In the genomic region with DNA sequence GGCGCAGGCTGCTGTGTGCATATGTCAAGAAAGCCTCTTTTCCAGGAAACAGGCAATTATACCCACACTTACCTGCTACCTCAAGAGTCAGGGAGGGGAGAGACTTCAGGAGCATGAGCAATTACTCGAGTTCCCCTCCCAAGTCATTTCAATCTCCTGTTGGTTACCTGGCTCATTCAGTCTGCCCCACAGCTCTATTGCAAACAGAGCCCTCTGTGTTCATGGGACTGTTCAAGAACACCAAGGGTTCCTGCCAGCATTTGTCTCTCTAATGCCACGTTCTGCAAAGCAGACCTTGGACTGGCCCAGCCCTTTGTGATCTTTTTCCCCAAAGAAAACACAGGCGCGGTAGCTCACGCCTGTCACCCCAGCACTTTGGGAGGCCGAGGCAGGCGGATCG, we compare ENCODE assay signal across 24 cellular contexts.
DNase-seq lines count a peak whose midpoint lies in the region; ATAC-seq and TF ChIP-seq lines count a peak whose summit lies in the region.
"Had no signal": no experiment of that assay in that cellular context is flagged by ENCODE, and none has a peak within 500 bp of the region (broad histone marks: within the 10 kb centered on the region; RNA-seq: fewer than 3 reads in every experiment).

No MANE protein-coding gene starts in this region.

- H3K27ac Mint-ChIP-seq in chondrocyte (ENCODE audit: unreplicated experiment) = no peak overlapping the region
- H3K27ac Mint-ChIP-seq: CD4-positive, alpha-beta memory T cell had no signal

- TF ChIP-seq CTCF in chondrocyte (IDR thresholded peaks at IDR 0.05) = no peak
- TF ChIP-seq CTCF in left lung (IDR thresholded peaks at IDR 0.05) = no peak
- TF ChIP-seq CTCF in lower lobe of right lung (IDR thresholded peaks at IDR 0.05) = no peak
- TF ChIP-seq CTCF in upper lobe of right lung (IDR thresholded peaks at IDR 0.05) = no peak
- TF ChIP-seq CTCF in GM10266 (IDR thresholded peaks at IDR 0.05; ENCODE audit: control insufficient read depth, insufficient read depth, low read depth, missing control alignments) = no peak

- no peaks in the 10 kb centered on the region for H3K27me3 ChIP-seq in left lung
- no peaks in the 10 kb centered on the region for H3K27me3 ChIP-seq in lower lobe of right lung (ENCODE audit: low read depth)
- H3K27me3 ChIP-seq in upper lobe of right lung = no peaks in the 10 kb centered on the region
- H3K27me3 ChIP-seq: BE2C, BLaER1 had no signal

- H3K9me3 ChIP-seq in left lung = peaks cover 0 to 33% of the 10 kb centered on the region in 2 donors
- H3K9me3 ChIP-seq in lower lobe of right lung = no peaks in the 10 kb centered on the region
- H3K9me3 ChIP-seq in upper lobe of right lung = no peaks in the 10 kb centered on the region
- H3K9me3 ChIP-seq: BE2C had no signal

- H3K4me1 ChIP-seq in left lung (no peaks in the 10 kb centered on the region), lower lobe of right lung (no peaks in the 10 kb centered on the region), upper lobe of right lung (no peaks in the 10 kb centered on the region)
- H3K4me1 ChIP-seq: BE2C had no signal

- no peak overlapping the region for H3K4me3 Mint-ChIP-seq in chondrocyte (ENCODE audit: unreplicated experiment)
- H3K4me3 Mint-ChIP-seq: CD14-positive monocyte; CD4-positive, alpha-beta memory T cell; CD4-positive, CD25-positive, alpha-beta regulatory T cell; CD8-positive, alpha-beta memory T cell had no signal

- H3K9me3 Mint-ChIP-seq in chondrocyte (ENCODE audit: low read depth) = no peaks in the 10 kb centered on the region

- peak; percentile 89 for ATAC-seq in left lung
- peak; percentile 21 to 54 for ATAC-seq in lower lobe of right lung
- ATAC-seq in upper lobe of right lung = peak; percentile 47

- no peaks in the 10 kb centered on the region for H3K4me1 Mint-ChIP-seq in chondrocyte (ENCODE audit: low read depth)

- H3K27ac ChIP-seq in left lung (no peak overlapping the region), lower lobe of right lung (no peak overlapping the region), upper lobe of right lung (no peak overlapping the region)
- H3K27ac ChIP-seq: BLaER1 had no signal

- H3K4me3 ChIP-seq in left lung (no peak overlapping the region), lower lobe of right lung (no peak overlapping the region), upper lobe of right lung (no peak overlapping the region)
- H3K4me3 ChIP-seq: BLaER1 had no signal

- DNase-seq in chondrocyte (ENCODE audit: low spot score) (peak; percentile 38), left lung (no peak), lower lobe of right lung (no peak), upper lobe of right lung (no peak), GM10266 (ENCODE audit: extremely low spot score) (no peak), NCI-H128 (lab: John Stamatoyannopoulos, UW; ENCODE audit: unreplicated experiment) (no peak)
- DNase-seq in activated CD4-positive, CD25-positive, alpha-beta regulatory T cell treated with anti-CD3 and anti-CD28 coated beads, Interleukin-2, amount 50 U/mL, for 72 hours = no peak
- DNase-seq: 8988T; ACHN; BE2C; C1 segment of cervical spinal cord; CD4-positive, alpha-beta memory T cell; CD4-positive, CD25-positive, alpha-beta regulatory T cell; CD8-positive, alpha-beta memory T cell; COR-L47; DMS 273 treated with DMSO at 0.1 percent for 48 hours; DMS153; DMS53; DMS79; DND-41; EL; GDM1 had no signal

- peaks cover 0 to 35% of the 10 kb centered on the region in 2 donors for H3K36me3 ChIP-seq in left lung
- peaks cover 13% of the 10 kb centered on the region for H3K36me3 ChIP-seq in lower lobe of right lung
- peaks cover 8% of the 10 kb centered on the region for H3K36me3 ChIP-seq in upper lobe of right lung
- H3K36me3 ChIP-seq: BE2C had no signal

- intact Hi-C loops in left lung (cut with DNase I) = no loop called here
- intact Hi-C loops in lower lobe of right lung (cut with DNase I) = no loop called here
- intact Hi-C loops in upper lobe of right lung (cut with DNase I) = no loop called here

- no peaks in the 10 kb centered on the region for H3K27me3 Mint-ChIP-seq in chondrocyte (ENCODE audit: low read depth)
- H3K27me3 Mint-ChIP-seq: CD4-positive, alpha-beta memory T cell; CD4-positive, CD25-positive, alpha-beta regulatory T cell; CD8-positive, alpha-beta memory T cell had no signal

- peaks cover 13% of the 10 kb centered on the region for H3K36me3 Mint-ChIP-seq in chondrocyte (ENCODE audit: low read depth)

Comparison
In these comparisons a context has a peak if more than half of its experiments do, and no peak if none do; other contexts are left out.
1. ATAC-seq: peak in every context shown above with its lines; median percentile 89 in left lung; 47 in upper lobe of right lung; 38 in lower lobe of right lung.